Comparison of ENCODE assay signal across 15 cellular contexts in genomic region chr21:29958035-29958434, GRCh38. TPM values are rescaled to one million over a fixed set of nuclear protein-coding genes. Genes with fewer than 3 reads are reported as not detected.
"Had no signal": no experiment of that assay in that cellular context is flagged by ENCODE, and none has a peak within 500 bp of the region (broad histone marks: within the 10 kb centered on the region; RNA-seq: fewer than 3 reads in every experiment).

No MANE protein-coding gene starts in this region.

RNA-seq across cellular contexts. Expression of gene GRIK1, which starts 18.2 kb away (rescaled TPM):
- total RNA-seq: activated naive CD4-positive, alpha-beta T cell treated with anti-CD3 and anti-CD28 coated beads for 36 hours; activated naive CD4-positive, alpha-beta T cell treated with anti-CD3 and anti-CD28 coated beads, Interleukin-2, amount 50 U/mL, for 72 hours; activated naive CD8-positive, alpha-beta T cell treated with anti-CD3 and anti-CD28 coated beads for 36 hours; activated naive CD8-positive, alpha-beta T cell treated with anti-CD3 and anti-CD28 coated beads, Interleukin-2, amount 10 ng/mL, durations not matched to agents 7 days and 5 days; activated T-cell treated with anti-CD3 and anti-CD28 coated beads, Interleukin-2, amount 50 U/mL, for 4 hours; activated T-cell treated with anti-CD3 and anti-CD28 coated beads, Interleukin-2, amount 50 U/mL, for 72 hours; activated T-helper 1 cell treated with anti-CD3 and anti-CD28 coated beads, Interleukin-12 subunit alpha, Interleukin-12 subunit beta, Interleukin-2, Interleukin-4 antibody, amounts not matched to agents 30 ng/mL and 10 ng/mL and 1 ng/mL, durations not matched to agents 14 hours and 24 hours and 36 hours; activated T-helper 17 cell treated with anti-CD3 and anti-CD28 coated beads, Interleukin-2, amount 50 U/mL, for 72 hours; activated T-helper 2 cell treated with anti-CD3 and anti-CD28 coated beads, Interferon-gamma antibody, Interleukin-2, Interleukin-4, amounts not matched to agents 10 μg/mL and 5 μg/mL and 100 μg/mL, durations not matched to agents 14 hours and 24 hours and 36 hours; aorta; ascending aorta; astrocyte; bronchial epithelial cell; cardiac muscle cell; cardiac septum had no signal
- polyA plus RNA-seq: aorta had no signal
